ENCODE assay signal across 1 cellular context in genomic region chr3:48688032-48688736, GRCh38.
TF ChIP-seq lines count a peak whose summit lies in the region.

No MANE protein-coding gene starts in this region.

TF ChIP-seq in HCT116, 20 proteins besides CTCF, POLR2A, EP300 and RAD21 (continued from another document):
- TF ChIP-seq, protein P1, sequence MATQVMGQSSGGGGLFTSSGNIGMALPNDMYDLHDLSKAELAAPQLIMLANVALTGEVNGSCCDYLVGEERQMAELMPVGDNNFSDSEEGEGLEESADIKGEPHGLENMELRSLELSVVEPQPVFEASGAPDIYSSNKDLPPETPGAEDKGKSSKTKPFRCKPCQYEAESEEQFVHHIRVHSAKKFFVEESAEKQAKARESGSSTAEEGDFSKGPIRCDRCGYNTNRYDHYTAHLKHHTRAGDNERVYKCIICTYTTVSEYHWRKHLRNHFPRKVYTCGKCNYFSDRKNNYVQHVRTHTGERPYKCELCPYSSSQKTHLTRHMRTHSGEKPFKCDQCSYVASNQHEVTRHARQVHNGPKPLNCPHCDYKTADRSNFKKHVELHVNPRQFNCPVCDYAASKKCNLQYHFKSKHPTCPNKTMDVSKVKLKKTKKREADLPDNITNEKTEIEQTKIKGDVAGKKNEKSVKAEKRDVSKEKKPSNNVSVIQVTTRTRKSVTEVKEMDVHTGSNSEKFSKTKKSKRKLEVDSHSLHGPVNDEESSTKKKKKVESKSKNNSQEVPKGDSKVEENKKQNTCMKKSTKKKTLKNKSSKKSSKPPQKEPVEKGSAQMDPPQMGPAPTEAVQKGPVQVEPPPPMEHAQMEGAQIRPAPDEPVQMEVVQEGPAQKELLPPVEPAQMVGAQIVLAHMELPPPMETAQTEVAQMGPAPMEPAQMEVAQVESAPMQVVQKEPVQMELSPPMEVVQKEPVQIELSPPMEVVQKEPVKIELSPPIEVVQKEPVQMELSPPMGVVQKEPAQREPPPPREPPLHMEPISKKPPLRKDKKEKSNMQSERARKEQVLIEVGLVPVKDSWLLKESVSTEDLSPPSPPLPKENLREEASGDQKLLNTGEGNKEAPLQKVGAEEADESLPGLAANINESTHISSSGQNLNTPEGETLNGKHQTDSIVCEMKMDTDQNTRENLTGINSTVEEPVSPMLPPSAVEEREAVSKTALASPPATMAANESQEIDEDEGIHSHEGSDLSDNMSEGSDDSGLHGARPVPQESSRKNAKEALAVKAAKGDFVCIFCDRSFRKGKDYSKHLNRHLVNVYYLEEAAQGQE (IDR thresholded peaks at IDR 0.05; ENCODE audit: low read depth) = no peak
- no peak for TF ChIP-seq EZH2phosphoT487 (IDR thresholded peaks at IDR 0.05; ENCODE audit: borderline replicate concordance)
